15 cellular contexts compared by ENCODE assay signal in the genomic region with DNA sequence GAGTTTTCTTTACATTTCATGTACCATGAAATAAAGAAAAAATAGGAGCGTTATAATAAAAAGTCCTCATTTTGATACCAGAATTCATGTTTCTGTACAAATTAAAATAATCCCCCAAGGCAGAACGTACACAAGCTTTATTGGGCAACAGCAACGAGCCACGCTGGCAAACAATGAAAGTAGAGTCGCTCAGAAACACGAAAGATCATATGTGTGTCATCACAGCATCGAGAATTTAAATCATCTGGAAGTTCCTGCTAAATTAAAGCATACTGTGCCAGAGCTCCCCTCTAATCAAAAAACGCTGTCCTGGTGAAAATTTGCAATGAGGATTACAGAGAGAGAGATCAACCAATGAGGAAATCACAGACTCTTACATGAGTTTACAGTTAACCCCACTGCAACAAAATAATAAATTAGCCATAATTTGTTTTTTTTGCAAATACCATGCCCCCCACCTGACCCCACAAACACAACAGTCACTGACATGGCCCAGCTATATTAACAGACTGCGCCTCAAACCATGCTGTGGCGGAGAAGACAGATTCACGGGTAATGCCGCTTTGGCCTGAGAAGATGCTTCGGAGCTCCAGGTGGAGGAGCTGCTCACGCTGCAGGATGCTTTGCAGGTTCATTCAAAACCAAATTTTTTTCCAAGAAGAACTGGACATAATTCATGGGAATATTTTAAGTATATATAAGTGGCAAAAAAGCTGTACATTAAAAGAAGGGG.
"Had no signal": no experiment of that assay in that cellular context is flagged by ENCODE, and none has a peak within 500 bp of the region (broad histone marks: within the 10 kb centered on the region; RNA-seq: fewer than 3 reads in every experiment).

No MANE protein-coding gene starts in this region.

- DNase-seq: activated CD4-positive, alpha-beta T cell treated with anti-CD3 and anti-CD28 coated beads, Interleukin-2, amount 50 U/mL, for 4 hours; activated CD8-positive, alpha-beta memory T cell treated with anti-CD3 and anti-CD28 coated beads, Interleukin-2, amount 10 ng/mL, durations not matched to agents 7 days and 5 days; activated gamma-delta T cell; activated T-cell treated with anti-CD3 and anti-CD28 coated beads, Interleukin-2, amount 50 U/mL, for 1 hour; anterior cingulate cortex; brain microvascular endothelial cell; dermis blood vessel endothelial cell; effector memory CD8-positive, alpha-beta T cell; naive B cell; stimulated activated CD4-positive, alpha-beta T cell treated with anti-CD3 and anti-CD28 coated beads, Interleukin-12 subunit alpha, Interleukin-12 subunit beta, amount 100 ng/mL, for 4 hours; stimulated activated CD4-positive, alpha-beta T cell treated with anti-CD3 and anti-CD28 coated beads, Interleukin-2, amount 100 ng/mL, for 24 hours; T-helper 9 cell had no signal

- H3K27me3 ChIP-seq: brain microvascular endothelial cell, neural progenitor cell had no signal

- H3K27me3 Mint-ChIP-seq: activated naive CD8-positive, alpha-beta T cell had no signal

- H3K36me3 ChIP-seq: neural progenitor cell had no signal

- H3K36me3 Mint-ChIP-seq: activated CD8-positive, alpha-beta memory T cell treated with anti-CD3 and anti-CD28 coated beads, Interleukin-2, amount 10 ng/mL, durations not matched to agents 7 days and 5 days; activated naive CD8-positive, alpha-beta T cell had no signal

- H3K9me3 Mint-ChIP-seq: effector memory CD8-positive, alpha-beta T cell; neural progenitor cell had no signal

- H3K27ac ChIP-seq: brain microvascular endothelial cell, neural progenitor cell, parathyroid adenoma had no signal

- H3K27ac Mint-ChIP-seq: activated CD8-positive, alpha-beta memory T cell treated with anti-CD3 and anti-CD28 coated beads, Interleukin-2, amount 10 ng/mL, durations not matched to agents 7 days and 5 days; neural progenitor cell had no signal

- H3K9ac ChIP-seq: neural progenitor cell, parathyroid adenoma had no signal

- H3K4me3 Mint-ChIP-seq: activated CD8-positive, alpha-beta memory T cell treated with anti-CD3 and anti-CD28 coated beads, Interleukin-2, amount 10 ng/mL, durations not matched to agents 7 days and 5 days; effector memory CD8-positive, alpha-beta T cell; naive B cell; neural progenitor cell had no signal

- H3K4me3 ChIP-seq: neural progenitor cell had no signal
